Comparison of ENCODE assay signal across 1 cellular context in genomic region chr12:53675701-53676607, GRCh38.
A peak's percentile ranks its signal among the peaks of the same experiment; 100 is the strongest.
TF ChIP-seq lines count a peak whose summit lies in the region.

Gene ATP5MC2 (minus strand): TSS chr12:53676083. CDS start chr12:53672614, 3,469 bp downstream.

TF ChIP-seq in K562, 482 proteins besides CTCF, POLR2A, EP300 and RAD21 (continued from another document and continues in another):
- TF ChIP-seq GMEB1 (CRISPR knock-in tag; IDR thresholded peaks at IDR 0.05) (0 out of 2 replicates have a peak, but pooled peaks have one; percentile 33), PRPF4 (IDR thresholded peaks at IDR 0.05; ENCODE audit: insufficient read depth, low read depth, low read length, poor library complexity, severe bottlenecking) (no peak), SRSF3 (IDR thresholded peaks at IDR 0.05; ENCODE audit: insufficient read depth, low read length) (no peak), IRF9 (tag; IDR thresholded peaks at IDR 0.05) (peak; percentile 83), NFATC3 (IDR thresholded peaks at IDR 0.05) (no peak), HMGN3 (IDR thresholded peaks at IDR 0.05; ENCODE audit: borderline replicate concordance, extremely low read depth, insufficient read length, low read depth, low read length) (peak; percentile 13), MGA (IDR thresholded peaks at IDR 0.05) (peak; percentile 96), SMC3 (conservative IDR thresholded peaks at IDR 0.05; ENCODE audit: insufficient read depth, low read depth, low read length) (peak; percentile 99), ZNF3 (CRISPR knock-in tag; IDR thresholded peaks at IDR 0.05) (no peak), PCBP1 (IDR thresholded peaks at IDR 0.05; ENCODE audit: low read depth, low read length, poor library complexity, severe bottlenecking) (no peak), ZNF436 (CRISPR knock-in tag; IDR thresholded peaks at IDR 0.05) (no peak), PRMT5 (CRISPR knock-in tag; IDR thresholded peaks at IDR 0.05) (no peak), EZH2 (IDR thresholded peaks at IDR 0.05; ENCODE audit: borderline replicate concordance, low read depth, low read length) (no peak), HEY1 (CRISPR knock-in tag; IDR thresholded peaks at IDR 0.05; ENCODE audit: borderline replicate concordance) (peak; percentile 51; the same call in 1 of the 2 replicates), MXI1 (IDR thresholded peaks at IDR 0.05; ENCODE audit: low read depth, low read length) (no peak; the same call in 1 of the 2 replicates), EHMT2 (IDR thresholded peaks at IDR 0.05) (peak; percentile 86), MYBL2 (IDR thresholded peaks at IDR 0.05; ENCODE audit: low read depth) (no peak), MYBL2 (CRISPR knock-in tag; IDR thresholded peaks at IDR 0.05; ENCODE audit: borderline replicate concordance) (no peak), STAT6 (CRISPR knock-in tag; IDR thresholded peaks at IDR 0.05) (no peak; the same call in 1 of the 2 replicates), SAP30 (IDR thresholded peaks at IDR 0.05; ENCODE audit: borderline replicate concordance, insufficient read depth, low read depth, low read length, poor library complexity, severe bottlenecking) (peak; percentile 80), TSHZ1 (CRISPR knock-in tag; IDR thresholded peaks at IDR 0.05) (no peak), HNRNPH1 (optimal IDR thresholded peaks at IDR 0.05; ENCODE audit: low read depth, low read length) (no peak), FOS (IDR thresholded peaks at IDR 0.05; ENCODE audit: extremely low read depth, insufficient read length) (no peak), ILK (tag; IDR thresholded peaks at IDR 0.05; ENCODE audit: borderline replicate concordance, low read depth) (no peak), SRSF9 (IDR thresholded peaks at IDR 0.05; ENCODE audit: borderline replicate concordance, low read depth, low read length) (no peak), ZHX1 (conservative IDR thresholded peaks at IDR 0.05; ENCODE audit: low read length) (no peak), KAT7 (CRISPR knock-in tag; IDR thresholded peaks at IDR 0.05; ENCODE audit: borderline replicate concordance) (peak; percentile 27; the same call in 1 of the 2 replicates), NCOA1 (IDR thresholded peaks at IDR 0.05; ENCODE audit: low read depth) (0 out of 2 replicates have a peak, but pooled peaks have one; percentile 21), ZKSCAN8 (CRISPR knock-in tag; IDR thresholded peaks at IDR 0.05) (no peak)
